ENCODE assay signal across 8 cellular contexts in the genomic region with DNA sequence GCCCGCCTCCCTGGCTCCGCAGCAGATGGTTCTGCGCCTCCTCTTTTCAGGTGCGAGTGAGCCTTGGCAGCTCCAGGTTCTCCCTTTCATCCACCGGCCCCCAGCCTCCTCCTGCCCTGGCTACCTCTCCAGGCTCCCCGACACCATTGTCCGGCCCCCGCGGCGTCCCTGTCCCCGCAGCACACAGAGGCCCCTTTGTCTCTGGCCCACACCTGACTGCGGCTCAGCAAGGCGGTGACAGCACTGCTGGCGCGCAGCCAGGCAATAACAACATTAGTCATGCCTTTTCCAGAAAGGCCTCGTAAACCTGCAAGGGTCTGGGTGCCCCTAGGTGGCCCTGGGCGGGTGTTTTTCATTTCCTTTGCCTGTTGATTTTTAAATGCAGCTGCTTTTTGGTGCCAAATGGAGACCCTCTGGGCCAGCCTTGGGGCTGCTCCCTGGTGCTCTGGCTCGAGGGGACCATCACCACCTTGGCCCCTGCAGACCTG.
DNase-seq lines count a peak whose midpoint lies in the region; ATAC-seq lines count a peak whose summit lies in the region.

No MANE protein-coding gene starts in this region.

- no peaks in the 10 kb centered on the region for H3K36me3 ChIP-seq in GM23248 (ENCODE audit: low read depth)

- no peak overlapping the region for H3K4me3 ChIP-seq in GM23248

- H3K4me2 ChIP-seq in GM23248 (ENCODE audit: unreplicated experiment) = no peak overlapping the region

- H3K4me1 ChIP-seq in GM23248 (ENCODE audit: insufficient read depth) = peaks cover 26% of the 10 kb centered on the region

- no peaks in the 10 kb centered on the region for H3K9me2 ChIP-seq in GM23248 (ENCODE audit: insufficient read depth)

- H3K79me2 ChIP-seq in GM23248 (ENCODE audit: insufficient read depth) = no peaks in the 10 kb centered on the region

- peak; percentile 69 for ATAC-seq in stimulated activated naive CD8-positive, alpha-beta T cell treated with anti-CD3 and anti-CD28 coated beads, Interleukin-15, Interleukin-2, amounts not matched to agents 100 U/mL and 50 U/mL, for 24 hours
- no peak for ATAC-seq in GM18870 (IDR thresholded peaks at IDR 0.05; ENCODE audit: unreplicated experiment)

- no peak overlapping the region for H3K27ac ChIP-seq in GM23248

- 48% methylated on average over 14 to 18 of the region's 18 CpGs for WGBS in GM23248 (ENCODE audit: low coverage in 1 of 2, low lambda C conversion rate in 2 of 2, missing lambda C conversion rate in 2 of 2), 2 experiments

- H3K9ac ChIP-seq in GM23248 = no peak overlapping the region

- in situ Hi-C loops in GM23248 (cut with MboI) = no loop called here
- in situ Hi-C loops in KBM-7 (cut with MboI; ENCODE audit: low pct_unique_long_range_greater_than_20kb, low sequenced_read_pairs) = no loop called here

- no peak overlapping the region for H2AFZ ChIP-seq in GM23248

- no peaks in the 10 kb centered on the region for H3K27me3 ChIP-seq in GM23248 (replicated peaks; ENCODE audit: insufficient read depth)

- no peaks in the 10 kb centered on the region for H3K9me3 ChIP-seq in GM23248 (ENCODE audit: low read depth)

- H3F3A ChIP-seq in GM23248 (ENCODE audit: insufficient read depth) = 0 out of 2 replicates have a peak, but pooled peaks cover 7% of the 10 kb centered on the region

- no peaks in the 10 kb centered on the region for H4K20me1 ChIP-seq in GM23248 (ENCODE audit: insufficient read depth)

- DNase-seq in GM23248 (peak; percentile 55), NCI-H2107 (lab: John Stamatoyannopoulos, UW) (peak; percentile 78), islet precursor cell (peak; percentile 99), KBM-7 (no peak), putamen (ENCODE audit: low spot score) (no peak)
- peak; percentile 63 for DNase-seq in activated CD8-positive, alpha-beta memory T cell treated with anti-CD3 and anti-CD28 coated beads for 24 hours
- DNase-seq in stimulated activated naive CD8-positive, alpha-beta T cell treated with anti-CD3 and anti-CD28 coated beads, Interleukin-15, Interleukin-2, amounts not matched to agents 100 U/mL and 50 U/mL, for 24 hours = peak; percentile 54

Comparison
In these comparisons a context has a peak if more than half of its experiments do, and no peak if none do; other contexts are left out.
1. DNase-seq: peak in GM23248 (single experiment), NCI-H2107 (single experiment), activated CD8-positive, alpha-beta memory T cell treated with anti-CD3 and anti-CD28 coated beads for 24 hours (single experiment), islet precursor cell (single experiment) and stimulated activated naive CD8-positive, alpha-beta T cell treated with anti-CD3 and anti-CD28 coated beads, Interleukin-15, Interleukin-2, amounts not matched to agents 100 U/mL and 50 U/mL, for 24 hours (single experiment); none in KBM-7 (single experiment) and putamen (single experiment).